8 cellular contexts compared by ENCODE assay signal in genomic region chr19:45340232-45340898, GRCh38. TPM values are rescaled to one million over a fixed set of nuclear protein-coding genes. Genes with fewer than 3 reads are reported as not detected.
DNase-seq lines count a peak whose midpoint lies in the region; ATAC-seq, FAIRE-seq and TF ChIP-seq lines count a peak whose summit lies in the region.

KLC3 (plus strand) TSS chr19:45340750; CDS start chr19:45345542, 4,792 bp downstream.

- no peak within 1 kb of the TSS for H3K27ac ChIP-seq in pancreas

- H3K4me1 Mint-ChIP-seq in endothelial cell (ENCODE audit: unreplicated experiment): peaks cover 4% of the 10 kb centered on the region

- H3K9me3 Mint-ChIP-seq in endothelial cell (ENCODE audit: unreplicated experiment): no peaks in the 10 kb centered on the region

- H3K4me1 ChIP-seq in pancreas: peaks cover 0 to 3% (median 0%) of the 10 kb centered on the region in 3 donors

- peak within 1 kb of the TSS; percentile 80 for H3K4me3 Mint-ChIP-seq in endothelial cell (ENCODE audit: unreplicated experiment)

- H3K4me3 ChIP-seq in pancreas: peak within 1 kb of the TSS; percentile 31 to 62 (median 48)

- H3K27ac Mint-ChIP-seq in endothelial cell (ENCODE audit: unreplicated experiment): no peak within 1 kb of the TSS

- no peaks in the 10 kb centered on the region for H3K27me3 ChIP-seq in pancreas

- no peak for FAIRE-seq in pancreas (lab: Jason Lieb, UNC)

- H3K9me3 ChIP-seq in pancreas: no peaks in the 10 kb centered on the region

- TF ChIP-seq CTCF in endothelial cell (IDR thresholded peaks at IDR 0.05; ENCODE audit: unreplicated experiment): no peak
- no peak for TF ChIP-seq CTCF in pancreas (IDR thresholded peaks at IDR 0.05)

- WGBS in pancreas, 2 donors: 9 to 11% methylated on average over 46 to 50 of the region's 50 CpGs

- peak; percentile 88 to 94 (median 90) for ATAC-seq in pancreas

- H3K27me3 Mint-ChIP-seq in endothelial cell (ENCODE audit: unreplicated experiment): peaks cover 7% of the 10 kb centered on the region

- DNase-seq in NCI-H146 (lab: John Stamatoyannopoulos, UW) (peak; percentile 64), NCI-H146 treated with DMSO at 0.1 percent for 48 hours (lab: John Stamatoyannopoulos, UW; ENCODE audit: unreplicated experiment) (no peak), endothelial cell (ENCODE audit: low spot score) (peak; percentile 20), pancreas (peak; percentile 45 to 88 (median 78)), NCI-H2107 (lab: John Stamatoyannopoulos, UW) (no peak), kidney glomerular epithelial cell (lab: John Stamatoyannopoulos, UW) (no peak), AG08395 (ENCODE audit: low spot score) (no peak)
- DNase-seq in activated CD4-positive, alpha-beta T cell treated with anti-CD3 and anti-CD28 coated beads for 1 hour: peak; percentile 13

- no peaks in the 10 kb centered on the region for H3K36me3 ChIP-seq in pancreas

- intact Hi-C loops in pancreas (cut with DNase I): no loop called here

- no peaks in the 10 kb centered on the region for H3K36me3 Mint-ChIP-seq in endothelial cell (ENCODE audit: low read depth, unreplicated experiment)

RNA-seq across cellular contexts. Expression of gene KLC3, which starts in this region (rescaled TPM):
- 0.44 TPM for total RNA-seq in endothelial cell (ENCODE audit: unreplicated experiment)
- 1 to 10 TPM; 1.7 to 3.3 (median 2.4) TPM for total RNA-seq in pancreas
- 1 to 10 TPM; 4.6 to 6.4 TPM for polyA plus RNA-seq in pancreas

Comparison
In these comparisons a context has a peak if more than half of its experiments do, and no peak if none do; other contexts are left out.
1. DNase-seq: peak in NCI-H146 (single experiment), activated CD4-positive, alpha-beta T cell treated with anti-CD3 and anti-CD28 coated beads for 1 hour (single experiment) and pancreas (6 of 6); none in NCI-H146 treated with DMSO at 0.1 percent for 48 hours (single experiment), NCI-H2107 (single experiment), kidney glomerular epithelial cell (single experiment) and AG08395 (single experiment).
2. Peak in DNase-seq in endothelial cell; RNA of the gene not detected or under 1 TPM.